In genomic region chr12:8818526-8818925, GRCh38 we compare ENCODE assay signal across 16 cellular contexts. TPM values are rescaled to one million over a fixed set of nuclear protein-coding genes. Genes with fewer than 3 reads are reported as not detected.
DNase-seq lines count a peak whose midpoint lies in the region; ATAC-seq, FAIRE-seq and TF ChIP-seq lines count a peak whose summit lies in the region.
"Had no signal": no experiment of that assay in that cellular context is flagged by ENCODE, and none has a peak within 500 bp of the region (broad histone marks: within the 10 kb centered on the region; RNA-seq: fewer than 3 reads in every experiment).

No MANE protein-coding gene starts in this region.

- no peak overlapping the region for H2AK5ac ChIP-seq in H9 (ENCODE audit: insufficient read length, low read length)
- H2AK5ac ChIP-seq in H1 (ENCODE audit: low read depth, low read length): peak overlapping the region; percentile 90

- H3K27me3 Mint-ChIP-seq in H9 (ENCODE audit: low read depth): no peaks in the 10 kb centered on the region

- H4K91ac ChIP-seq in H9 (ENCODE audit: insufficient read length, low read depth, low read length): no peak overlapping the region
- peak overlapping the region; percentile 94 for H4K91ac ChIP-seq in H1 (replicated peaks; ENCODE audit: insufficient read length, low read length)

- no peaks in the 10 kb centered on the region for H3K79me2 ChIP-seq in H9 (ENCODE audit: insufficient read depth, low read length)
- H3K79me2 ChIP-seq in H1 (ENCODE audit: control insufficient read depth in 1 of 2, insufficient read depth in 2 of 2, low read length in 2 of 2): no peaks in the 10 kb centered on the region

- no peaks in the 10 kb centered on the region for H3K36me3 Mint-ChIP-seq in H9 (ENCODE audit: insufficient read depth in 1 of 3, low read depth in 3 of 3)
- H3K36me3 Mint-ChIP-seq: CD4-positive, CD25-positive, alpha-beta regulatory T cell had no signal

- DNase-seq in H9: no peak
- no peak for DNase-seq in H1 (ENCODE audit: low read depth in 1 of 2, low spot score in 2 of 2)
- DNase-seq in suprapubic skin (ENCODE audit: low spot score in 2 of 2): no peak
- no peak for DNase-seq in NCI-H345 (lab: John Stamatoyannopoulos, UW)
- no peak for DNase-seq in CD1c-positive myeloid dendritic cell (ENCODE audit: extremely low spot score)
- DNase-seq: 8988T; AML-193; CD4-positive, CD25-positive, alpha-beta regulatory T cell; DMS 273 treated with DMSO at 0.1 percent for 48 hours; HCEC 1CT had no signal

- H3K4me3 Mint-ChIP-seq in H9: peak overlapping the region in 1 of 2 experiments; percentile 74; a peak in 1 of 5 replicates
- H3K4me3 Mint-ChIP-seq: CD4-positive, CD25-positive, alpha-beta regulatory T cell had no signal

- no peak overlapping the region for H3T11ph ChIP-seq in H9 (ENCODE audit: low read length)

- peak overlapping the region; percentile 45 for H2BK12ac ChIP-seq in H9 (ENCODE audit: insufficient read length, low read depth, low read length)
- peak overlapping the region; percentile 69; the same call in 1 of the 2 replicates for H2BK12ac ChIP-seq in H1 (ENCODE audit: low read depth, low read length)

- no peak for TF ChIP-seq EP300 in H1 (IDR thresholded peaks at IDR 0.05; ENCODE audit: borderline replicate concordance in 1 of 2, low read depth in 2 of 2, low read length in 2 of 2)
- TF ChIP-seq EP300 in suprapubic skin (IDR thresholded peaks at IDR 0.05): no peak

- H3K23ac ChIP-seq in H9 (ENCODE audit: insufficient read length, low read depth, low read length) (no peak overlapping the region), H1 (ENCODE audit: insufficient read length) (no peak overlapping the region)

- H3K4me2 ChIP-seq in H9 (ENCODE audit: insufficient read depth, insufficient read length, low read length) (no peak overlapping the region), H1 (ENCODE audit: insufficient read depth in 1 of 2, low read depth in 2 of 2, low read length in 2 of 2) (peak overlapping the region in 1 of 2 experiments; percentile 82; a peak in 3 of 4 replicates)
- H3K4me2 ChIP-seq: BLaER1 had no signal

- no peak overlapping the region for H3K18ac ChIP-seq in H9 (ENCODE audit: insufficient read length, low read depth, low read length)
- H3K18ac ChIP-seq in H1 (ENCODE audit: extremely low read depth, low read length): peak overlapping the region; percentile 97

- no peak for FAIRE-seq in H1 (lab: Jason Lieb, UNC)
- FAIRE-seq: HTR-8/SVneo had no signal

- H3K56ac ChIP-seq in H9 (ENCODE audit: insufficient read length, low read depth, low read length): no peak overlapping the region
- H3K56ac ChIP-seq in H1 (replicated peaks; ENCODE audit: insufficient read length, low read depth, low read length): no peak overlapping the region

- H3K9me3 ChIP-seq in H9 (ENCODE audit: control insufficient read depth, low read depth, low read length): no peaks in the 10 kb centered on the region
- H3K9me3 ChIP-seq in H1 (ENCODE audit: insufficient read depth in 2 of 2, low read depth in 1 of 2, low read length in 1 of 2): no peaks in the 10 kb centered on the region
- no peaks in the 10 kb centered on the region for H3K9me3 ChIP-seq in iPS-20b (ENCODE audit: insufficient read depth, low read depth, low read length)
- H3K9me3 ChIP-seq in suprapubic skin: no peaks in the 10 kb centered on the region
- H3K9me3 ChIP-seq: BLaER1 had no signal

- TF ChIP-seq POLR2A in H1 (IDR thresholded peaks at IDR 0.05; ENCODE audit: control extremely low read depth in 1 of 2, low read depth in 2 of 2, low read length in 2 of 2) (no peak), suprapubic skin (IDR thresholded peaks at IDR 0.05) (no peak)

- no peaks in the 10 kb centered on the region for H3K79me1 ChIP-seq in H9 (ENCODE audit: insufficient read depth, low read depth, low read length, poor library complexity, severe bottlenecking)
- no peaks in the 10 kb centered on the region for H3K79me1 ChIP-seq in H1 (ENCODE audit: low read depth, low read length)

- H3K36me3 ChIP-seq in H1 (ENCODE audit: control insufficient read depth in 2 of 4, insufficient read depth in 4 of 4, low read length in 3 of 4) (no peaks in the 10 kb centered on the region), iPS-20b (ENCODE audit: insufficient read depth, low read depth, low read length) (no peaks in the 10 kb centered on the region), suprapubic skin (no peaks in the 10 kb centered on the region)
- H3K36me3 ChIP-seq: BLaER1 had no signal

- H2BK5ac ChIP-seq in H9 (ENCODE audit: insufficient read length, low read length): no peak overlapping the region
- peak overlapping the region; percentile 80; the same call in 1 of the 2 replicates for H2BK5ac ChIP-seq in H1 (ENCODE audit: low read depth, low read length)

- no peak for ATAC-seq in HG03460 (IDR thresholded peaks at IDR 0.05; ENCODE audit: unreplicated experiment)

- H2BK15ac ChIP-seq in H9 (ENCODE audit: low read depth, low read length) (no peak overlapping the region), H1 (ENCODE audit: low read length) (0 out of 2 replicates have a peak overlapping the region, but pooled peaks have one; percentile 77)

- POLR2A ChIA-PET in H1 (lab: Charles Lee; ENCODE audit: partially characterized antibody): interaction anchor here (0.8 to 10.4 kb wide), 11 partner anchors 9 to 248 kb away, joined by 3 to 211 read pairs (median 4); partner anchors contain the start of genes PHC1 and RIMKLB

- H3K14ac ChIP-seq in H9 (ENCODE audit: insufficient read depth, low read length) (no peak overlapping the region), H1 (ENCODE audit: insufficient read length) (no peak overlapping the region)

- H2AFZ ChIP-seq in H9 (ENCODE audit: low read length) (no peak overlapping the region), H1 (ENCODE audit: low read length) (no peak overlapping the region)
- H2AFZ ChIP-seq: GM23248 had no signal

- peak overlapping the region; percentile 95 to 99 (median 99) for H3K27ac Mint-ChIP-seq in H9
- H3K27ac Mint-ChIP-seq: CD4-positive, CD25-positive, alpha-beta regulatory T cell had no signal

- peaks cover 53 to 63% of the 10 kb centered on the region in 2 experiments for H3K4me1 Mint-ChIP-seq in H9
- H3K4me1 Mint-ChIP-seq: CD4-positive, CD25-positive, alpha-beta regulatory T cell had no signal

- peaks cover 15% of the 10 kb centered on the region; the same call in 1 of the 2 replicates for H3K4me1 ChIP-seq in H9 (ENCODE audit: insufficient read depth, low read length)
- H3K4me1 ChIP-seq in H1 (replicated peaks in 1 of 4; ENCODE audit: control insufficient read depth in 3 of 4, insufficient read depth in 4 of 4, low read length in 3 of 4): peaks cover 4 to 23% (median 21%) of the 10 kb centered on the region in 4 experiments
- peaks cover 26% of the 10 kb centered on the region; the same call in 1 of the 2 replicates for H3K4me1 ChIP-seq in iPS-20b (ENCODE audit: insufficient read depth, low read length)
- peaks cover 50% of the 10 kb centered on the region for H3K4me1 ChIP-seq in suprapubic skin
- H3K4me1 ChIP-seq: BLaER1 had no signal

- H3K4me3 ChIP-seq in H1 (ENCODE audit: extremely low read depth in 1 of 4, insufficient read depth in 2 of 4, low read depth in 3 of 4, low read length in 4 of 4) (no peak overlapping the region), iPS-20b (ENCODE audit: low read length) (no peak overlapping the region), suprapubic skin (no peak overlapping the region)
- H3K4me3 ChIP-seq: BLaER1, GM23248 had no signal

- no peaks in the 10 kb centered on the region for H3K23me2 ChIP-seq in H9 (ENCODE audit: insufficient read length, low read depth, low read length, poor library complexity, severe bottlenecking)
- H3K23me2 ChIP-seq in H1 (ENCODE audit: low read depth, low read length): no peaks in the 10 kb centered on the region; the same call in 1 of the 2 replicates

- H4K20me1 ChIP-seq in H9 (ENCODE audit: control insufficient read depth, insufficient read depth, insufficient read length): no peaks in the 10 kb centered on the region
- no peaks in the 10 kb centered on the region for H4K20me1 ChIP-seq in H1 (replicated peaks in 1 of 2; ENCODE audit: control insufficient read depth in 1 of 2, insufficient read depth in 2 of 2, low read length in 2 of 2)
- H4K20me1 ChIP-seq: BLaER1 had no signal

- no peak overlapping the region for H2BK120ac ChIP-seq in H9 (ENCODE audit: low read depth, low read length, poor library complexity, severe bottlenecking)
- H2BK120ac ChIP-seq in H1 (replicated peaks; ENCODE audit: low read depth, low read length): peak overlapping the region; percentile 91

- H3K4ac ChIP-seq in H9 (ENCODE audit: low read depth, low read length) (no peak overlapping the region), H1 (replicated peaks; ENCODE audit: insufficient read length, low read depth, low read length) (no peak overlapping the region)

- CTCF ChIA-PET in H1 (lab: Charles Lee; ENCODE audit: partially characterized antibody): interaction anchor here (1.0 to 3.7 kb wide), 13 partner anchors 13 to 161 kb away, joined by 3 to 25 read pairs (median 5); no protein-coding TSS in a partner anchor

- TF ChIP-seq RAD21 in H1 (IDR thresholded peaks at IDR 0.05 in 1 of 2, conservative IDR thresholded peaks at IDR 0.05 in 1 of 2; ENCODE audit: low read depth in 2 of 2, low read length in 2 of 2): no peak

- TF ChIP-seq CTCF in H9 (conservative IDR thresholded peaks at IDR 0.05) (no peak), H1 (IDR thresholded peaks at IDR 0.05; ENCODE audit: control extremely low read depth in 1 of 3, insufficient read depth in 1 of 3, low read depth in 1 of 3, low read length in 3 of 3) (no peak), suprapubic skin (IDR thresholded peaks at IDR 0.05) (no peak)

- H3K9me3 Mint-ChIP-seq in H9: peaks cover 0 to 3% of the 10 kb centered on the region in 2 experiments; a peak in 1 of 5 replicates
- H3K9me3 Mint-ChIP-seq: CD4-positive, CD25-positive, alpha-beta regulatory T cell had no signal

- H4K5ac ChIP-seq in H9 (ENCODE audit: insufficient read length, low read depth, low read length): peak overlapping the region; percentile 81
- peak overlapping the region; percentile 80 for H4K5ac ChIP-seq in H1 (ENCODE audit: insufficient read length, low read depth, low read length)

- H3K9ac ChIP-seq in H9 (ENCODE audit: extremely low read depth, insufficient read length, low read length) (no peak overlapping the region), H1 (replicated peaks in 1 of 4; ENCODE audit: extremely low read depth in 1 of 4, low read depth in 3 of 4, low read length in 3 of 4) (no peak overlapping the region; a peak in 1 of 7 replicates), iPS-20b (ENCODE audit: low read depth, low read length) (no peak overlapping the region; the same call in 1 of the 2 replicates)
- H3K9ac ChIP-seq: BLaER1, GM23248 had no signal

- H4K8ac ChIP-seq in H9 (replicated peaks; ENCODE audit: insufficient read length, low read depth, low read length) (no peak overlapping the region), H1 (ENCODE audit: extremely low read depth, insufficient read depth, low read length) (no peak overlapping the region; the same call in 1 of the 2 replicates)

- H3K27me3 ChIP-seq in H9 (ENCODE audit: insufficient read depth, low read length): no peaks in the 10 kb centered on the region
- no peaks in the 10 kb centered on the region for H3K27me3 ChIP-seq in H1 (replicated peaks in 1 of 4; ENCODE audit: control insufficient read depth in 3 of 4, extremely low read depth in 1 of 4, insufficient read depth in 3 of 4, low read length in 3 of 4)
- H3K27me3 ChIP-seq in iPS-20b (ENCODE audit: insufficient read depth, low read length): no peaks in the 10 kb centered on the region
- H3K27me3 ChIP-seq in suprapubic skin: no peaks in the 10 kb centered on the region
- H3K27me3 ChIP-seq: BLaER1 had no signal

- no CpG with 5 or more reads among the region's 2 CpGs for WGBS in H9 (ENCODE audit: extremely low coverage, insufficient read length, low lambda C conversion rate)
- WGBS in H1 (ENCODE audit: extremely low coverage in 1 of 2, insufficient coverage in 1 of 2, insufficient read length in 1 of 2, insufficient replicate concordance in 2 of 2, low coverage in 1 of 2, low lambda C conversion rate in 2 of 2, missing lambda C conversion rate in 1 of 2), 2 experiments: 75% methylated on average over 2 of the region's 2 CpGs; no CpG with 5 or more reads in 1 of the 2 experiments
- WGBS in suprapubic skin: 94% methylated on average over 2 of the region's 2 CpGs

- H3K27ac ChIP-seq in H9 (ENCODE audit: insufficient read length, low read depth, low read length) (peak overlapping the region; percentile 87), H1 (ENCODE audit: low read depth, low read length) (peak overlapping the region; percentile 58; the same call in 1 of the 2 replicates), iPS-20b (ENCODE audit: low read length) (peak overlapping the region; percentile 86), suprapubic skin (peak overlapping the region; percentile 5)
- H3K27ac ChIP-seq: BLaER1, GM23248 had no signal

- H2BK20ac ChIP-seq in H9 (ENCODE audit: low read depth, low read length, poor library complexity, severe bottlenecking) (no peak overlapping the region), H1 (ENCODE audit: low read length) (peak overlapping the region; percentile 94; the same call in 1 of the 2 replicates)

RNA-seq across cellular contexts. Expression of gene A2ML1, which starts 3.9 kb away (rescaled TPM):
- total RNA-seq in H9 (2021): 2.8 and 4.1 TPM in 2 replicates
- 9.0 and 10.3 TPM in 2 replicates for total RNA-seq in H1 (2021; fragmentation: NEBNext Ultra II Directional; extraction: Animal tissue kit (Norgen Biotek cat#: 25700))
- 8.3 and 10.2 TPM in 2 replicates for polyA plus RNA-seq in H1 (2011; rRNA removed)
- polyA plus RNA-seq in H1 (2011; cell fraction: cytosol; rRNA removed): 9.3 TPM
- polyA plus RNA-seq in H1 (2011; cell fraction: nucleus; rRNA removed): 23.3 TPM
- polyA plus RNA-seq in H1 (2012, experiment 1 of 2): 6.0 to 8.7 TPM (median 7.8 TPM) in 4 replicates
- polyA plus RNA-seq in H1 (2012, experiment 2 of 2): 0.98 TPM
- polyA plus RNA-seq in H1 (2013, experiment 1 of 2): 6.7 TPM
- 6.1 TPM for polyA plus RNA-seq in H1 (2013, experiment 2 of 2)
- 15.2 and 23.2 TPM in 2 replicates for polyA minus RNA-seq in H1 (2011; rRNA and poly(A)+ RNA removed)
- 7.2 TPM for polyA minus RNA-seq in H1 (2011; cell fraction: cytosol; rRNA and poly(A)+ RNA removed)
- polyA minus RNA-seq in H1 (2011; cell fraction: nucleus; rRNA and poly(A)+ RNA removed): 21.4 TPM
- 100 to 1,000 TPM; 166 to 268 (median 218) TPM for total RNA-seq in suprapubic skin
- total RNA-seq: CD4-positive, CD25-positive, alpha-beta regulatory T cell; Daoy; GM23248 had no signal
- polyA plus RNA-seq: CD4-positive, CD25-positive, alpha-beta regulatory T cell; GM23248 had no signal

Comparison
In these comparisons a context has a peak if more than half of its experiments do, and no peak if none do; other contexts are left out.
1. H3K27ac ChIP-seq: peak in every context shown above with its lines; median percentile 87 in H9; 86 in iPS-20b; 58 in H1; 5 in suprapubic skin.
2. RNA of gene A2ML1, which starts 3.9 kb away (total RNA-seq): 166 to 268 TPM in suprapubic skin; 9.0 to 10.3 TPM in H1 and 2.8 to 4.1 TPM in H9; every median in the first group is over 10 times any median in the second.